ENCODE assay signal across 8 cellular contexts in the genomic region with DNA sequence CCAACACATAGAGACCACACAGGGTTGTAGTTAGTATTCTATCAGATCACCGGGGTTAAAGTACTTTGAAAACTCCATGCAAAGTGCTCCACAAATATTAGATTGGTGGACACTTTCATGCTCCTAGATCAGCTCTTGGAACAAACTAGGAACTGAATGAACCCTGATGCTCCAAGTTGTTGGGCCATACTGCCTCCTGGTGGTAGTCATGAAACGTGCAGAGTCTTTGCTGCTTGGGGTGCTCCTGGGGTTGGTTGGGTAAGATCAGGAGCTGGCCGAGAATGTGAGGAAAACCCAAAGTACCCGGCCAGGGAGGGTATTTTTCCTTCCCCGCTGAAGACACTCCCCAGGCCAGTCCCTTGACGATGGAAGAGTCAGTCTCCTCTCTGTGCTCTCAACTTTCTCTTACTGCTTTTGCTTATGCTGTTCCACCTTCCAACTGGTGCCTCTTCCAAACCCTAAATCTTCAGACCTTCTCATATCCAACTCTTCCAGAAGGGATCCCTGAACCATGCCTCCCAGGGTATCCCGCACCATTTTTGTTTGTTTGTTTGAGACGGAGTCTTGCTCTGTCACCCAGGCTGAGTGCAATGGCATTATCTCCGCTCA. TPM values are rescaled to one million over a fixed set of nuclear protein-coding genes. Genes with fewer than 3 reads are reported as not detected.
DNase-seq lines count a peak whose midpoint lies in the region; ATAC-seq and TF ChIP-seq lines count a peak whose summit lies in the region.

No MANE protein-coding gene starts in this region.

- H3K18ac ChIP-seq in neuronal stem cell (ENCODE audit: low read length) = no peak overlapping the region

- H3K23ac ChIP-seq in neuronal stem cell (ENCODE audit: low read depth, low read length, poor library complexity) = no peak overlapping the region

- H2AK5ac ChIP-seq in neuronal stem cell (ENCODE audit: low read depth, low read length) = peak overlapping the region; percentile 47

- H3K9me3 ChIP-seq in Caco-2 = no peaks in the 10 kb centered on the region
- H3K9me3 ChIP-seq in neuronal stem cell (replicated peaks in 1 of 2; ENCODE audit: control insufficient read depth in 2 of 2, insufficient read depth in 1 of 2, low read depth in 1 of 2, low read length in 2 of 2) = no peaks in the 10 kb centered on the region

- no peak overlapping the region for H3K14ac ChIP-seq in neuronal stem cell (ENCODE audit: low read length)

- no peak overlapping the region for H3K27ac ChIP-seq in neuronal stem cell (replicated peaks; ENCODE audit: low read length)

- no peaks in the 10 kb centered on the region for H3K36me3 ChIP-seq in Caco-2 (ENCODE audit: control insufficient read depth, insufficient read depth, low read length)
- no peaks in the 10 kb centered on the region for H3K36me3 ChIP-seq in neuronal stem cell (replicated peaks in 1 of 2; ENCODE audit: control insufficient read depth in 2 of 2, insufficient read depth in 2 of 2, low read length in 2 of 2)

- intact Hi-C loops in Caco-2 (cut with micrococcal nuclease; ENCODE audit: unreplicated experiment) = loop anchor here (1.0 to 10.0 kb wide), 4 partner anchors 132 to 410 kb away; partner anchors contain the start of gene CYP17A1

- peaks cover 26% of the 10 kb centered on the region for H3K4me1 Mint-ChIP-seq in Caco-2 (ENCODE audit: low read depth, unreplicated experiment)

- H3K9me3 Mint-ChIP-seq in Caco-2 (ENCODE audit: unreplicated experiment) = no peaks in the 10 kb centered on the region

- no peak overlapping the region for H4K91ac ChIP-seq in neuronal stem cell (ENCODE audit: low read depth, low read length, poor library complexity)

- CTCF ChIA-PET in Caco-2 (lab: Charles Lee) = interaction anchor here (0.5 to 1.9 kb wide), 19 partner anchors 13 to 348 kb away, joined by 3 to 24 read pairs (median 4); partner anchors contain the start of genes CNNM2 and NT5C2

- peaks cover 7% of the 10 kb centered on the region for H3K36me3 Mint-ChIP-seq in Caco-2 (ENCODE audit: insufficient read depth, unreplicated experiment)

- H3K4me2 ChIP-seq in neuronal stem cell (ENCODE audit: insufficient read depth, low read length, poor library complexity, severe bottlenecking) = no peak overlapping the region

- no TSS peak for BruUV-seq in Caco-2 (replicated peaks; lab: Mats Ljungman, UMichigan)

- DNase-seq in Caco-2 = peak; percentile 67 to 76
- DNase-seq in RPMI7951 (ENCODE audit: low read depth) = peak; percentile 68
- DNase-seq in activated T-helper 1 cell treated with Interleukin-2 at 50 U/mL for 16 hours (ENCODE audit: low read depth) = peak; percentile 34
- peak; percentile 71 for DNase-seq in fibroblast of the conjunctiva (ENCODE audit: low read depth)
- peak; percentile 80 for DNase-seq in neuronal stem cell (ENCODE audit: low spot score)
- peak; percentile 92 for DNase-seq in superior temporal gyrus (ENCODE audit: extremely low spot score)

- peak; percentile 82 to 84 for TF ChIP-seq CTCF in Caco-2 (IDR thresholded peaks at IDR 0.05; ENCODE audit: insufficient read depth in 1 of 2, low read depth in 1 of 2, low read length in 1 of 2, severe bottlenecking in 1 of 2, unreplicated experiment in 1 of 2)

- H2AFZ ChIP-seq in neuronal stem cell (ENCODE audit: low read length) = no peak overlapping the region

- no peak overlapping the region for H3K9ac ChIP-seq in neuronal stem cell (ENCODE audit: low read depth, low read length, poor library complexity)

- no peak overlapping the region for H2BK12ac ChIP-seq in neuronal stem cell (ENCODE audit: low read length)

- ATAC-seq in HG03280 (IDR thresholded peaks at IDR 0.05; ENCODE audit: unreplicated experiment) = peak; percentile 59
- ATAC-seq in HG02798 (IDR thresholded peaks at IDR 0.05; ENCODE audit: poor library complexity, unreplicated experiment) = no peak

- H3K4me3 ChIP-seq in Caco-2 (ENCODE audit: low read depth, low read length) (no peak overlapping the region), neuronal stem cell (ENCODE audit: low read length in 2 of 2) (no peak overlapping the region)

- H2BK120ac ChIP-seq in neuronal stem cell (ENCODE audit: low read depth, low read length) = no peak overlapping the region

- no peak overlapping the region for H3K27ac Mint-ChIP-seq in Caco-2 (ENCODE audit: unreplicated experiment)

- no peaks in the 10 kb centered on the region for H3K27me3 Mint-ChIP-seq in Caco-2 (ENCODE audit: insufficient read depth, unreplicated experiment)

- H4K8ac ChIP-seq in neuronal stem cell (ENCODE audit: low read depth, low read length) = no peak overlapping the region

- no peak overlapping the region for H3K4ac ChIP-seq in neuronal stem cell (ENCODE audit: low read length)

- H3K79me1 ChIP-seq in neuronal stem cell (ENCODE audit: low read depth, low read length) = no peaks in the 10 kb centered on the region

- no CpG with 5 or more reads among the region's 9 CpGs for WGBS in neuronal stem cell (ENCODE audit: extremely low coverage in 2 of 2, insufficient read length in 2 of 2, insufficient replicate concordance in 1 of 2), 2 donors

- no peak overlapping the region for H3K4me3 Mint-ChIP-seq in Caco-2 (ENCODE audit: unreplicated experiment)

- H3K27me3 ChIP-seq in Caco-2 (replicated peaks; ENCODE audit: control insufficient read depth, insufficient read depth, low read length) (no peaks in the 10 kb centered on the region), neuronal stem cell (ENCODE audit: control insufficient read depth in 3 of 3, insufficient read depth in 3 of 3, low read depth in 1 of 3, low read length in 3 of 3) (no peaks in the 10 kb centered on the region)

- H2BK5ac ChIP-seq in neuronal stem cell (ENCODE audit: low read length) = no peak overlapping the region

- POLR2A ChIA-PET in Caco-2 (lab: Charles Lee) = interaction anchor here (1.5 to 1.8 kb wide), 2 partner anchors 53 to 327 kb away, joined by 3 to 11 read pairs; partner anchors contain the start of gene CNNM2

- H3K4me1 ChIP-seq in Caco-2 = peaks cover 25% of the 10 kb centered on the region
- peaks cover 2 to 8% of the 10 kb centered on the region in 2 donors for H3K4me1 ChIP-seq in neuronal stem cell (ENCODE audit: control insufficient read depth in 2 of 2, insufficient read depth in 1 of 2, low read depth in 1 of 2, low read length in 2 of 2)

- peak overlapping the region; percentile 38 for H2BK15ac ChIP-seq in neuronal stem cell (ENCODE audit: low read length)

RNA-seq across cellular contexts. Expression of gene RPEL1, which starts 0.9 kb away (rescaled TPM):
- total RNA-seq in Caco-2 (2022) = 0.21 TPM in 1 of 2 replicates, not detected in the other
- total RNA-seq in RPMI7951 (2014; rRNA removed; shearing (Covaris generic)) = 0.10 and 0.12 TPM in 2 replicates
- 0.01 TPM for polyA plus RNA-seq in neuronal stem cell (2013, experiment 1 of 2)
- polyA plus RNA-seq in neuronal stem cell (2013, experiment 2 of 2) = 0.01 TPM

RNA-seq across cellular contexts. Expression of gene INA, which starts 32.2 kb away (rescaled TPM):
- 0.51 and 0.52 TPM in 2 replicates for total RNA-seq in Caco-2 (2022)
- 7.9 and 10.3 TPM in 2 replicates for total RNA-seq in RPMI7951 (2014; rRNA removed; shearing (Covaris generic))
- 11.2 TPM for polyA plus RNA-seq in neuronal stem cell (2013, experiment 1 of 2)
- 11.1 TPM for polyA plus RNA-seq in neuronal stem cell (2013, experiment 2 of 2)

RNA-seq across cellular contexts. Expression of gene NT5C2, which starts 51.7 kb away (rescaled TPM):
- total RNA-seq in Caco-2 (2022) = 91.2 and 92.2 TPM in 2 replicates
- total RNA-seq in RPMI7951 (2014; rRNA removed; shearing (Covaris generic)) = 24.1 and 26.9 TPM in 2 replicates
- 62.7 TPM for polyA plus RNA-seq in neuronal stem cell (2013, experiment 1 of 2)
- 62.3 TPM for polyA plus RNA-seq in neuronal stem cell (2013, experiment 2 of 2)

Comparison
In these comparisons a context has a peak if more than half of its experiments do, and no peak if none do; other contexts are left out.
1. DNase-seq: peak in every context shown above with its lines; median percentile 92 in superior temporal gyrus; 80 in neuronal stem cell; 72 in Caco-2; 71 in fibroblast of the conjunctiva; 68 in RPMI7951; 34 in activated T-helper 1 cell treated with Interleukin-2 at 50 U/mL for 16 hours.